13 cellular contexts compared by ENCODE assay signal in the genomic region with DNA sequence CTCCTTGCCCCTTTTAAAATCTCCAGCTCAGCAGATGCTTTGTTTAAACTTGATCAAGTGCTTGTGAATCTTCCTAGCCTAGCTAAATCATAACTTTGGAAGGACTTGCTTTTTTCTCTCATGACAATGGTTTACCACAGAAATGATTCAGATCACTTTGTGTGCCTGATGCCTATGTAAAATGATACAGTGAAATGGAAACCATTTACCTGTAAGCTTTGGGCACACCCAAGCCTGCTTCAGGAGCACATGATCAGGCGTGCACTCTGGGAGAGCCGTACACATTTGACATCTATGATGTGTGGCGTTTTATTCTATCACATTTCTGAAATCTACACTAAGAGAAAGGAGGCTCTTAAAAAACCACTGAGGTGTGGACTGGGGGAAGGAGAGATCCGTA. TPM values are rescaled to one million over a fixed set of nuclear protein-coding genes. Genes with fewer than 3 reads are reported as not detected.
DNase-seq lines count a peak whose midpoint lies in the region; ATAC-seq and TF ChIP-seq lines count a peak whose summit lies in the region.
"Had no signal": no experiment of that assay in that cellular context is flagged by ENCODE, and none has a peak within 500 bp of the region (broad histone marks: within the 10 kb centered on the region; RNA-seq: fewer than 3 reads in every experiment).

No MANE protein-coding gene starts in this region.

- H3K4me3 Mint-ChIP-seq in activated T-helper 1 cell treated with anti-CD3 and anti-CD28 coated beads, Interleukin-12 subunit alpha, Interleukin-12 subunit beta, Interleukin-2, Interleukin-4 antibody, amounts not matched to agents 30 ng/mL and 10 ng/mL and 1 ng/mL, durations not matched to agents 14 hours and 24 hours and 36 hours, result peak overlapping the region; percentile 62
- no peak overlapping the region for H3K4me3 Mint-ChIP-seq in natural killer cell

- peak overlapping the region; percentile 86 for H3K27ac Mint-ChIP-seq in activated T-helper 1 cell treated with anti-CD3 and anti-CD28 coated beads, Interleukin-12 subunit alpha, Interleukin-12 subunit beta, Interleukin-2, Interleukin-4 antibody, amounts not matched to agents 30 ng/mL and 10 ng/mL and 1 ng/mL, durations not matched to agents 14 hours and 24 hours and 36 hours
- peak overlapping the region; percentile 29 to 30 for H3K27ac Mint-ChIP-seq in natural killer cell

- no peaks in the 10 kb centered on the region for H3K27me3 ChIP-seq in ascending aorta
- H3K27me3 ChIP-seq: ovary had no signal

- intact Hi-C loops in activated T-helper 1 cell treated with anti-CD3 and anti-CD28 coated beads, Interleukin-12 subunit alpha, Interleukin-12 subunit beta, Interleukin-2, Interleukin-4 antibody, amounts not matched to agents 30 ng/mL and 10 ng/mL and 1 ng/mL, durations not matched to agents 14 hours and 24 hours and 36 hours (cut with micrococcal nuclease), result loop anchor here (1.0 kb wide), 1 partner anchor 10 kb away; no protein-coding TSS in a partner anchor
- intact Hi-C loops in natural killer cell (cut with micrococcal nuclease) (loop anchor here (5.0 kb wide), 1 partner anchor 34 kb away; no protein-coding TSS in a partner anchor), ascending aorta (cut with DNase I) (no loop called here)

- H3K4me1 ChIP-seq in ascending aorta, result peaks cover 0 to 8% of the 10 kb centered on the region in 2 donors
- H3K4me1 ChIP-seq: A549 had no signal

- H3K27ac ChIP-seq in ascending aorta, result no peak overlapping the region
- H3K27ac ChIP-seq: A549, ovary, RWPE1 had no signal

- no peak overlapping the region for H3K4me3 ChIP-seq in ascending aorta
- H3K4me3 ChIP-seq: A549, ovary had no signal

- H3K9me3 ChIP-seq in ascending aorta, result no peaks in the 10 kb centered on the region
- H3K9me3 ChIP-seq: A549, ovary had no signal

- DNase-seq in NCI-H345 (lab: John Stamatoyannopoulos, UW), result peak; percentile 73
- DNase-seq in NCI-H345 treated with DMSO at 0.1 percent for 48 hours (lab: John Stamatoyannopoulos, UW; ENCODE audit: unreplicated experiment), result no peak
- DNase-seq in NCI-H187 (lab: John Stamatoyannopoulos, UW), result peak; percentile 55 to 74
- no peak for DNase-seq in activated T-helper 1 cell treated with anti-CD3 and anti-CD28 coated beads, Interleukin-12 subunit alpha, Interleukin-12 subunit beta, Interleukin-2, Interleukin-4 antibody, amounts not matched to agents 30 ng/mL and 10 ng/mL and 1 ng/mL, durations not matched to agents 14 hours and 24 hours and 36 hours (ENCODE audit: low spot score)
- no peak for DNase-seq in natural killer cell
- no peak for DNase-seq in NCI-H526 treated with DMSO at 0.1 percent for 48 hours (lab: John Stamatoyannopoulos, UW)
- no peak for DNase-seq in HT-29 (ENCODE audit: low spot score)
- DNase-seq in ascending aorta (ENCODE audit: low spot score in 2 of 2), result no peak
- DNase-seq: caudate nucleus, NCI-H446 treated with DMSO at 0.1 percent for 48 hours, ovary had no signal

- H3K27me3 Mint-ChIP-seq in activated T-helper 1 cell treated with anti-CD3 and anti-CD28 coated beads, Interleukin-12 subunit alpha, Interleukin-12 subunit beta, Interleukin-2, Interleukin-4 antibody, amounts not matched to agents 30 ng/mL and 10 ng/mL and 1 ng/mL, durations not matched to agents 14 hours and 24 hours and 36 hours (ENCODE audit: insufficient read depth), result no peaks in the 10 kb centered on the region
- no peaks in the 10 kb centered on the region for H3K27me3 Mint-ChIP-seq in natural killer cell (ENCODE audit: low read depth in 2 of 2)

- peaks cover 0 to 9% of the 10 kb centered on the region in 2 donors for H3K36me3 ChIP-seq in ascending aorta
- H3K36me3 ChIP-seq: ovary had no signal

- TF ChIP-seq CTCF in natural killer cell (IDR thresholded peaks at IDR 0.05), result no peak
- TF ChIP-seq CTCF in ascending aorta (IDR thresholded peaks at IDR 0.05), result no peak

- peaks cover 28% of the 10 kb centered on the region for H3K36me3 Mint-ChIP-seq in activated T-helper 1 cell treated with anti-CD3 and anti-CD28 coated beads, Interleukin-12 subunit alpha, Interleukin-12 subunit beta, Interleukin-2, Interleukin-4 antibody, amounts not matched to agents 30 ng/mL and 10 ng/mL and 1 ng/mL, durations not matched to agents 14 hours and 24 hours and 36 hours (ENCODE audit: low read depth)
- H3K36me3 Mint-ChIP-seq in natural killer cell, result no peaks in the 10 kb centered on the region

- H3K4me1 Mint-ChIP-seq in activated T-helper 1 cell treated with anti-CD3 and anti-CD28 coated beads, Interleukin-12 subunit alpha, Interleukin-12 subunit beta, Interleukin-2, Interleukin-4 antibody, amounts not matched to agents 30 ng/mL and 10 ng/mL and 1 ng/mL, durations not matched to agents 14 hours and 24 hours and 36 hours (ENCODE audit: low read depth), result peaks cover 30% of the 10 kb centered on the region
- peaks cover 21 to 24% of the 10 kb centered on the region in 2 donors for H3K4me1 Mint-ChIP-seq in natural killer cell

- no peak for ATAC-seq in natural killer cell
- ATAC-seq: A549 had no signal

- H3K9me3 Mint-ChIP-seq in activated T-helper 1 cell treated with anti-CD3 and anti-CD28 coated beads, Interleukin-12 subunit alpha, Interleukin-12 subunit beta, Interleukin-2, Interleukin-4 antibody, amounts not matched to agents 30 ng/mL and 10 ng/mL and 1 ng/mL, durations not matched to agents 14 hours and 24 hours and 36 hours, result no peaks in the 10 kb centered on the region
- H3K9me3 Mint-ChIP-seq in natural killer cell, result no peaks in the 10 kb centered on the region

RNA-seq across cellular contexts. Expression of a gene that starts 41.1 kb away (rescaled TPM):
- total RNA-seq in activated T-helper 1 cell treated with anti-CD3 and anti-CD28 coated beads, Interleukin-12 subunit alpha, Interleukin-12 subunit beta, Interleukin-2, Interleukin-4 antibody, amounts not matched to agents 30 ng/mL and 10 ng/mL and 1 ng/mL, durations not matched to agents 14 hours and 24 hours and 36 hours, result 60.0 and 60.5 TPM in 2 replicates
- total RNA-seq in natural killer cell (10 to 100 TPM; 52.9 to 64.5 (median 58.3) TPM), ascending aorta (30.2 TPM)
- 36.6 and 37.5 TPM in 2 replicates for total RNA-seq in HT-29 (2014; rRNA removed; shearing (Covaris generic))

Comparison
In these comparisons a context has a peak if more than half of its experiments do, and no peak if none do; other contexts are left out.
1. DNase-seq: peak in NCI-H345 (single experiment) and NCI-H187 (2 of 2); none in NCI-H345 treated with DMSO at 0.1 percent for 48 hours (single experiment), activated T-helper 1 cell treated with anti-CD3 and anti-CD28 coated beads, Interleukin-12 subunit alpha, Interleukin-12 subunit beta, Interleukin-2, Interleukin-4 antibody, amounts not matched to agents 30 ng/mL and 10 ng/mL and 1 ng/mL, durations not matched to agents 14 hours and 24 hours and 36 hours (single experiment), natural killer cell (single experiment), NCI-H526 treated with DMSO at 0.1 percent for 48 hours (single experiment), HT-29 (single experiment) and ascending aorta (0 of 2).